Comparison of ENCODE assay signal across 8 cellular contexts in the genomic region with DNA sequence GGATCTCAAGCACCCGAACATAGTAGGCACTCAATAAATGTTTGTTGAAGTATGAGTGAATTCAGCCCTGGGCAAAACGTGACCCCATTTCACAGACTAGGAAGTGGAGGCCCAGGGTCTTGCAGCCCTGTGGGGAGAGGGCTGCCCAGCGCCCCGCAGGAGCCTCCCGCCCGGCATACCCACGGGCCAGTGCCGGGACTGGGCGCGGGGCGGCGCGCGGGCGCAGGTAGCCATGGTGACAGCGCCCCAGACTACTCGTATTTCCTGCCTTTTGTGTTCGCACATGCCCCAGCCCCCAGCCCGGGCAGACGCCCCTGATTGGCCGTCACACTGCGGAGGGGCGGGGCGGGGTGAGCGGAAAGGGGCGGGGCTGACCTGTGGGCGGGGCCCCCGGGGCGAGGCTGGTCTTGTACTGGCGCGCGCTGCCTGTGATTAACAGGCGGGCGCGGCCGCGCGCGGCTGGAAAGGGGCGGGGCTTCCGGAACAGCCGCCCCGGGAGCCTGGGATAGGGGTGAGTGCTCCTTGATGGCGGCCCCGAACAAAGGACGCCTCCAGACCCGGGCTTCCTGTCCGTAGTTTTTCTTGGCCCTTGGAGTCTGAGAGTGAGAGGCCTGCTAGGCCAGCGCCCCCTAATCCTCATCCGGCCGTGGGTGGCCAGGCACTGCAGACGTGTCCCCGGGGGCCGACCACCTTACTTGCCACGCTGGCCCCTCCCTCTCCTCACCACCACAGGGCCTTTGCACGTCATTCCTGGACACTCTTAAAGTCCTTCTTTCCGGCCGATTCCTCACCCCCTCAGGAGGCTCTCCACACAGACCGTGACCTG.
DNase-seq lines count a peak whose midpoint lies in the region; ATAC-seq and TF ChIP-seq lines count a peak whose summit lies in the region.

No MANE protein-coding gene starts in this region.

- CTCF ChIA-PET in naive thymus-derived CD4-positive, alpha-beta T cell (lab: Charles Lee): interaction anchor here (0.8 kb wide), 1 partner anchor 70 kb away, joined by 3 read pairs; no protein-coding TSS in a partner anchor

- intact Hi-C loops in naive thymus-derived CD4-positive, alpha-beta T cell (cut with micrococcal nuclease): loop anchor here (1.0 to 5.0 kb wide), 22 partner anchors 11 to 560 kb away; a partner anchor contains a TSS

- TF ChIP-seq POLR2A in Peyer's patch (IDR thresholded peaks at IDR 0.05): peak; percentile 54 to 64

- DNase-seq in Caki2 (ENCODE audit: low read depth): peak; percentile 86
- DNase-seq in HUDEP-2 (lab: John Stamatoyannopoulos, UW; ENCODE audit: unreplicated experiment in 76 of 76): peak in 75 of 76 experiments; percentile 51 to 99 (median 95)
- DNase-seq in Peyer's patch: peak; percentile 97 to 99 (median 98)
- DNase-seq in activated T-helper 1 cell treated with anti-CD3 and anti-CD28 coated beads, Interleukin-2, amount 50 U/mL, for 16 hours (ENCODE audit: low read depth in 1 of 2, low spot score in 1 of 2): peak; percentile 93 to 96
- DNase-seq in fibroblast of gingiva (ENCODE audit: low read depth): peak; percentile 93
- peak; percentile 93 to 98 (median 97) for DNase-seq in naive thymus-derived CD4-positive, alpha-beta T cell
- DNase-seq in stimulated activated effector memory CD8-positive, alpha-beta T cell treated with anti-CD3 and anti-CD28 coated beads, Interleukin-12 subunit alpha, Interleukin-12 subunit beta, amount 100 ng/mL, for 72 hours (ENCODE audit: low spot score in 2 of 2): peak; percentile 93 to 96

- H3K9me3 Mint-ChIP-seq in naive thymus-derived CD4-positive, alpha-beta T cell: peaks cover 0 to 1% (median 0%) of the 10 kb centered on the region in 11 donors
- H3K9me3 Mint-ChIP-seq in stimulated activated effector memory CD8-positive, alpha-beta T cell treated with anti-CD3 and anti-CD28 coated beads, Interleukin-12 subunit alpha, Interleukin-12 subunit beta, amount 100 ng/mL, for 72 hours: no peaks in the 10 kb centered on the region

- H3K27me3 Mint-ChIP-seq in naive thymus-derived CD4-positive, alpha-beta T cell: no peaks in the 10 kb centered on the region

- no peaks in the 10 kb centered on the region for H3K27me3 ChIP-seq in Peyer's patch
- no peaks in the 10 kb centered on the region for H3K27me3 ChIP-seq in naive thymus-derived CD4-positive, alpha-beta T cell (ENCODE audit: control insufficient read depth in 2 of 2, insufficient read depth in 2 of 2, low read length in 2 of 2)

- no peaks in the 10 kb centered on the region for H3K36me3 Mint-ChIP-seq in naive thymus-derived CD4-positive, alpha-beta T cell
- peaks cover 5% of the 10 kb centered on the region for H3K36me3 Mint-ChIP-seq in stimulated activated effector memory CD8-positive, alpha-beta T cell treated with anti-CD3 and anti-CD28 coated beads, Interleukin-12 subunit alpha, Interleukin-12 subunit beta, amount 100 ng/mL, for 72 hours

- H3K4me1 ChIP-seq in Peyer's patch: peaks cover 3 to 35% (median 30%) of the 10 kb centered on the region in 4 donors
- H3K4me1 ChIP-seq in naive thymus-derived CD4-positive, alpha-beta T cell (ENCODE audit: control insufficient read depth in 2 of 2, insufficient read depth in 2 of 2, low read length in 2 of 2): peaks cover 38 to 67% of the 10 kb centered on the region in 2 donors

- POLR2A ChIA-PET in naive thymus-derived CD4-positive, alpha-beta T cell (lab: Charles Lee): interaction anchor here (0.6 to 1.4 kb wide), 4 partner anchors 11 to 92 kb away, joined by 3 to 9 read pairs (median 4); a partner anchor contains a TSS

- H3K4me3 Mint-ChIP-seq in naive thymus-derived CD4-positive, alpha-beta T cell: peak overlapping the region; percentile 78 to 99 (median 92)
- peak overlapping the region; percentile 88 for H3K4me3 Mint-ChIP-seq in stimulated activated effector memory CD8-positive, alpha-beta T cell treated with anti-CD3 and anti-CD28 coated beads, Interleukin-12 subunit alpha, Interleukin-12 subunit beta, amount 100 ng/mL, for 72 hours

- ATAC-seq in GM21390 (IDR thresholded peaks at IDR 0.05; ENCODE audit: unreplicated experiment): peak; percentile 77
- ATAC-seq in naive thymus-derived CD4-positive, alpha-beta T cell: peak; percentile 96
- peak; percentile 95 for ATAC-seq in stimulated activated effector memory CD8-positive, alpha-beta T cell treated with anti-CD3 and anti-CD28 coated beads, Interleukin-12 subunit alpha, Interleukin-12 subunit beta, amount 100 ng/mL, for 72 hours

- H3K36me3 ChIP-seq in Peyer's patch: no peaks in the 10 kb centered on the region
- H3K36me3 ChIP-seq in naive thymus-derived CD4-positive, alpha-beta T cell (ENCODE audit: control insufficient read depth in 2 of 3, insufficient read depth in 3 of 3, low read length in 3 of 3): no peaks in the 10 kb centered on the region

- TF ChIP-seq CTCF in Peyer's patch (IDR thresholded peaks at IDR 0.05): peak in 3 of 6 experiments; percentile 34 to 45 (median 44)

- H3K4me1 Mint-ChIP-seq in naive thymus-derived CD4-positive, alpha-beta T cell: peaks cover 50 to 92% (median 76%) of the 10 kb centered on the region in 7 donors
- H3K4me1 Mint-ChIP-seq in stimulated activated effector memory CD8-positive, alpha-beta T cell treated with anti-CD3 and anti-CD28 coated beads, Interleukin-12 subunit alpha, Interleukin-12 subunit beta, amount 100 ng/mL, for 72 hours: peaks cover 65% of the 10 kb centered on the region

- H3K4me3 ChIP-seq in Peyer's patch: peak overlapping the region; percentile 52 to 69 (median 54)
- peak overlapping the region; percentile 62 for H3K4me3 ChIP-seq in naive thymus-derived CD4-positive, alpha-beta T cell (ENCODE audit: low read length)

- H3K9me3 ChIP-seq in Peyer's patch: no peaks in the 10 kb centered on the region
- H3K9me3 ChIP-seq in naive thymus-derived CD4-positive, alpha-beta T cell (ENCODE audit: control insufficient read depth in 2 of 3, low read length in 3 of 3): no peaks in the 10 kb centered on the region

- peak overlapping the region; percentile 74 to 88 (median 79) for H3K27ac ChIP-seq in Peyer's patch
- H3K27ac ChIP-seq in naive thymus-derived CD4-positive, alpha-beta T cell (ENCODE audit: low read depth, low read length): peak overlapping the region; percentile 89

- peak overlapping the region; percentile 96 to 100 (median 98) for H3K27ac Mint-ChIP-seq in naive thymus-derived CD4-positive, alpha-beta T cell
- H3K27ac Mint-ChIP-seq in stimulated activated effector memory CD8-positive, alpha-beta T cell treated with anti-CD3 and anti-CD28 coated beads, Interleukin-12 subunit alpha, Interleukin-12 subunit beta, amount 100 ng/mL, for 72 hours: peak overlapping the region; percentile 95

- in situ Hi-C loops in Caki2 (cut with HindIII; ENCODE audit: low pct_unique_long_range_greater_than_20kb, low sequenced_read_pairs): no loop called here

Comparison
In these comparisons a context has a peak if more than half of its experiments do, and no peak if none do; other contexts are left out.
1. Peak in every context shown above with its lines: DNase-seq, ATAC-seq, H3K4me3 ChIP-seq and H3K27ac ChIP-seq.